ENCODE assay signal across 15 cellular contexts in the genomic region with DNA sequence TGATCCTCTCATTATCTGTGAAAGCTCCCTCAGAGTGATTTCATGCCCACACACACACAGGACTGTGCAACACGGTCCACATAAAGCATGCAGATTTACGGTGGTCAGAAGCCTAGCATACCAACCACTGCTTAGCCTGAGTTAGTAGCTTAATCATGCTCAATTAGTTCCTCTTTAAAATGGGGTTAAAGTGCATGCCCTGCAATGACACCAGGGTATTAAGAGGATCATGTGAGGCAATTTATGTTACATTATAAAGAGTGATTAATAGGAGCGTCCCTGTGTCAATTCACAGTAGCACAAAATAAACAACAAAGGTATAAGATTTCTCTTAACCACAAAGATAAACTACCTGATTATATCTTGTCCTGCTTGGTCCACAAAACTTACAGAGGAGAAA.
"Had no signal": no experiment of that assay in that cellular context is flagged by ENCODE, and none has a peak within 500 bp of the region (broad histone marks: within the 10 kb centered on the region; RNA-seq: fewer than 3 reads in every experiment).

No MANE protein-coding gene starts in this region.

- H3K4me3 Mint-ChIP-seq: activated CD8-positive, alpha-beta memory T cell treated with anti-CD3 and anti-CD28 coated beads, Interleukin-2, amount 10 ng/mL, durations not matched to agents 7 days and 5 days; activated naive CD8-positive, alpha-beta T cell treated with anti-CD3 and anti-CD28 coated beads for 36 hours; endodermal cell; naive B cell had no signal

- H3K27ac Mint-ChIP-seq: activated CD8-positive, alpha-beta memory T cell treated with anti-CD3 and anti-CD28 coated beads, Interleukin-2, amount 10 ng/mL, durations not matched to agents 7 days and 5 days; activated naive CD8-positive, alpha-beta T cell treated with anti-CD3 and anti-CD28 coated beads for 36 hours; endodermal cell had no signal

- H3K27ac ChIP-seq: breast epithelium, prostate gland, right lobe of liver had no signal

- H3K27me3 ChIP-seq: breast epithelium, right lobe of liver had no signal

- H3K4me1 Mint-ChIP-seq: activated naive CD8-positive, alpha-beta T cell treated with anti-CD3 and anti-CD28 coated beads for 36 hours had no signal

- H3K4me3 ChIP-seq: breast epithelium, lung, prostate gland, right lobe of liver had no signal

- H3K9me3 ChIP-seq: breast epithelium, prostate gland, right lobe of liver had no signal

- DNase-seq: activated CD4-positive, alpha-beta T cell treated with anti-CD3 and anti-CD28 coated beads, Interleukin-2, amount 50 U/mL, for 4 hours; activated CD8-positive, alpha-beta memory T cell treated with anti-CD3 and anti-CD28 coated beads, Interleukin-2, amount 10 ng/mL, durations not matched to agents 7 days and 5 days; activated gamma-delta T cell treated with Interleukin-2 at 50 U/mL for 16 hours; activated naive CD8-positive, alpha-beta T cell treated with anti-CD3 and anti-CD28 coated beads for 36 hours; activated T-cell treated with anti-CD3 and anti-CD28 coated beads, Interleukin-2, amount 50 U/mL, for 48 hours; endodermal cell; erythroblast; naive B cell; right lobe of liver; stimulated activated CD4-positive, alpha-beta T cell treated with anti-CD3 and anti-CD28 coated beads, Interleukin-12 subunit alpha, Interleukin-12 subunit beta, amount 100 ng/mL, for 4 hours; stimulated activated naive CD4-positive, alpha-beta T cell had no signal

- H3K4me1 ChIP-seq: breast epithelium, prostate gland, right lobe of liver had no signal

- H3K27me3 Mint-ChIP-seq: activated CD8-positive, alpha-beta memory T cell treated with anti-CD3 and anti-CD28 coated beads, Interleukin-2, amount 10 ng/mL, durations not matched to agents 7 days and 5 days; activated naive CD8-positive, alpha-beta T cell treated with anti-CD3 and anti-CD28 coated beads for 36 hours; naive B cell had no signal

- ATAC-seq: activated CD4-positive, CD25-positive, alpha-beta regulatory T cell treated with anti-CD3 and anti-CD28 coated beads, Interleukin-2, amount 50 U/mL, for 24 hours; activated CD8-positive, alpha-beta memory T cell treated with anti-CD3 and anti-CD28 coated beads, Interleukin-2, amount 10 ng/mL, durations not matched to agents 7 days and 5 days had no signal

- H3K36me3 ChIP-seq: breast epithelium, prostate gland, right lobe of liver had no signal
